20 cellular contexts compared by ENCODE assay signal in genomic region chr4:94610140-94610539, GRCh38.
"Had no signal": no experiment of that assay in that cellular context is flagged by ENCODE, and none has a peak within 500 bp of the region (broad histone marks: within the 10 kb centered on the region; RNA-seq: fewer than 3 reads in every experiment).

No MANE protein-coding gene starts in this region.

- H3K27ac Mint-ChIP-seq: natural killer cell treated with Interleukin-12 subunit alpha and Interleukin-12 subunit beta and Interleukin-15 and Interleukin-18, amount 100 ng/mL, for 72 hours; neural progenitor cell; progenitor cell of endocrine pancreas had no signal

- ATAC-seq: esophagus mucosa; left lobe of liver; mucosa of descending colon; natural killer cell treated with Interleukin-12 subunit alpha and Interleukin-12 subunit beta and Interleukin-15 and Interleukin-18, amount 100 ng/mL, for 72 hours; pancreas; right cardiac atrium had no signal

- H3K27ac ChIP-seq: heart left ventricle, neural progenitor cell, pancreas, suprapubic skin, tibial artery, upper lobe of left lung, uterus had no signal

- H3K4me1 Mint-ChIP-seq: neural progenitor cell had no signal

- H3K4me1 ChIP-seq: neural progenitor cell, suprapubic skin had no signal

- H3K36me3 Mint-ChIP-seq: natural killer cell treated with Interleukin-12 subunit alpha and Interleukin-12 subunit beta and Interleukin-15 and Interleukin-18, amount 100 ng/mL, for 72 hours; neural progenitor cell had no signal

- H3K27me3 Mint-ChIP-seq: natural killer cell treated with Interleukin-12 subunit alpha and Interleukin-12 subunit beta and Interleukin-15 and Interleukin-18, amount 100 ng/mL, for 72 hours; progenitor cell of endocrine pancreas had no signal

- H3K9me3 ChIP-seq: heart left ventricle, mucosa of descending colon, pancreas, suprapubic skin, tibial artery, upper lobe of left lung, uterus had no signal

- H3K9me3 Mint-ChIP-seq: natural killer cell treated with Interleukin-12 subunit alpha and Interleukin-12 subunit beta and Interleukin-15 and Interleukin-18, amount 100 ng/mL, for 72 hours; neural progenitor cell had no signal

- H3K4me3 ChIP-seq: heart left ventricle, mucosa of descending colon, neural progenitor cell, pancreas, suprapubic skin, tibial artery, upper lobe of left lung, uterus had no signal

- H3K27me3 ChIP-seq: heart left ventricle, neural progenitor cell, pancreas, suprapubic skin, tibial artery, upper lobe of left lung, uterus had no signal

- H3K36me3 ChIP-seq: neural progenitor cell, pancreas, tibial artery, upper lobe of left lung, uterus had no signal

- DNase-seq: effector memory CD4-positive, alpha-beta T cell; heart left ventricle; hippocampal formation; islet precursor cell; mammary epithelial cell; mucosa of descending colon; occipital lobe; pancreas; small intestine; stimulated activated CD4-positive, alpha-beta T cell treated with anti-CD3 and anti-CD28 coated beads, Interleukin-12 subunit alpha, Interleukin-12 subunit beta, amount 100 ng/mL, for 4 hours; tibial artery; upper lobe of left lung; uterus had no signal

- H3K4me3 Mint-ChIP-seq: natural killer cell treated with Interleukin-12 subunit alpha and Interleukin-12 subunit beta and Interleukin-15 and Interleukin-18, amount 100 ng/mL, for 72 hours; neural progenitor cell had no signal
